In genomic region chr7:155702616-155703015, GRCh38 we compare ENCODE assay signal across 14 cellular contexts. TPM values are rescaled to one million over a fixed set of nuclear protein-coding genes. Genes with fewer than 3 reads are reported as not detected.
DNase-seq lines count a peak whose midpoint lies in the region; ATAC-seq, FAIRE-seq and TF ChIP-seq lines count a peak whose summit lies in the region.
"Had no signal": no experiment of that assay in that cellular context is flagged by ENCODE, and none has a peak within 500 bp of the region (broad histone marks: within the 10 kb centered on the region; RNA-seq: fewer than 3 reads in every experiment).

No MANE protein-coding gene starts in this region.

- peaks cover 26% of the 10 kb centered on the region for H3K36me3 ChIP-seq in IMR-90 (ENCODE audit: control insufficient read depth, insufficient read depth, low read length)
- peaks cover 2 to 19% of the 10 kb centered on the region in 2 experiments for H3K36me3 ChIP-seq in keratinocyte (ENCODE audit: control insufficient read depth in 2 of 2, extremely low read depth in 1 of 2, insufficient read depth in 2 of 2, low read length in 2 of 2)
- peaks cover 0 to 32% of the 10 kb centered on the region in 2 donors for H3K36me3 ChIP-seq in gastrocnemius medialis

- peak; percentile 90 for FAIRE-seq in keratinocyte (lab: Jason Lieb, UNC)
- FAIRE-seq: A549 had no signal

- H3K79me1 ChIP-seq in IMR-90 (ENCODE audit: low read depth in 1 of 2, low read length in 2 of 2), result peaks cover 32 to 45% of the 10 kb centered on the region in 2 experiments

- H3K27me3 Mint-ChIP-seq in activated CD4-positive, alpha-beta T cell treated with anti-CD3 and anti-CD28 coated beads for 36 hours, result no peaks in the 10 kb centered on the region
- no peaks in the 10 kb centered on the region for H3K27me3 Mint-ChIP-seq in activated naive CD8-positive, alpha-beta T cell treated with anti-CD3 and anti-CD28 coated beads, Interleukin-2, amount 50 U/mL, for 24 hours

- no peaks in the 10 kb centered on the region for H3K9me3 Mint-ChIP-seq in activated CD4-positive, alpha-beta T cell treated with anti-CD3 and anti-CD28 coated beads for 36 hours (ENCODE audit: low read depth)
- H3K9me3 Mint-ChIP-seq in activated naive CD8-positive, alpha-beta T cell treated with anti-CD3 and anti-CD28 coated beads, Interleukin-2, amount 50 U/mL, for 24 hours, result no peaks in the 10 kb centered on the region

- H4K20me1 ChIP-seq in IMR-90 (ENCODE audit: insufficient read depth, low read length) (peaks cover 10% of the 10 kb centered on the region), keratinocyte (ENCODE audit: control insufficient read depth, extremely low read depth, insufficient read depth, low read length) (peaks cover 9% of the 10 kb centered on the region)

- H3K27ac Mint-ChIP-seq in activated CD4-positive, alpha-beta T cell treated with anti-CD3 and anti-CD28 coated beads for 36 hours, result peak overlapping the region; percentile 45
- peak overlapping the region; percentile 64 for H3K27ac Mint-ChIP-seq in activated naive CD8-positive, alpha-beta T cell treated with anti-CD3 and anti-CD28 coated beads, Interleukin-2, amount 50 U/mL, for 24 hours

- no peak overlapping the region for H3K4ac ChIP-seq in IMR-90 (ENCODE audit: low read depth, low read length)

- H3K4me2 ChIP-seq in IMR-90 (ENCODE audit: low read depth, low read length) (no peak overlapping the region), keratinocyte (ENCODE audit: control insufficient read depth, extremely low read depth, insufficient read depth, low read depth, low read length) (peak overlapping the region; percentile 72)
- H3K4me2 ChIP-seq: A549 had no signal

- intact Hi-C loops in activated CD4-positive, alpha-beta T cell treated with anti-CD3 and anti-CD28 coated beads for 36 hours (cut with DNase I, micrococcal nuclease), result no loop called here
- intact Hi-C loops in IMR-90 (cut with micrococcal nuclease) (loop anchor here (1.0 kb wide), 1 partner anchor 104 kb away; no protein-coding TSS in a partner anchor), gastrocnemius medialis (cut with DNase I; ENCODE audit: low total_unique reads) (no loop called here)

- no TSS peak for BruUV-seq in IMR-90 (replicated peaks; lab: Mats Ljungman, UMichigan)

- H2BK20ac ChIP-seq in IMR-90 (ENCODE audit: low read depth, low read length), result no peak overlapping the region

- peaks cover 5% of the 10 kb centered on the region for H3K9me1 ChIP-seq in IMR-90 (ENCODE audit: insufficient read depth, low read length)
- H3K9me1 ChIP-seq in keratinocyte (ENCODE audit: control insufficient read depth, extremely low read depth, insufficient read depth, low read length), result no peaks in the 10 kb centered on the region

- POLR2A ChIA-PET in activated CD4-positive, alpha-beta T cell treated with anti-CD3 and anti-CD28 coated beads for 36 hours (lab: Charles Lee), result no interaction called here
- POLR2A ChIA-PET in IMR-90 (lab: Charles Lee; ENCODE audit: unreplicated experiment), result no interaction called here

- H4K5ac ChIP-seq in IMR-90 (ENCODE audit: low read depth, low read length), result no peak overlapping the region

- H2AK9ac ChIP-seq in IMR-90 (replicated peaks; ENCODE audit: low read depth, low read length, poor library complexity), result no peak overlapping the region

- H3K9ac ChIP-seq in IMR-90 (ENCODE audit: low read depth, low read length) (no peak overlapping the region), keratinocyte (ENCODE audit: control insufficient read depth, extremely low read depth, insufficient read depth, low read length) (no peak overlapping the region)

- TF ChIP-seq CTCF in IMR-90 (conservative IDR thresholded peaks at IDR 0.05; ENCODE audit: low read depth, low read length), result no peak
- no peak for TF ChIP-seq CTCF in keratinocyte (optimal IDR thresholded peaks at IDR 0.05 in 1 of 3, IDR thresholded peaks at IDR 0.05 in 1 of 3, conservative IDR thresholded peaks at IDR 0.05 in 1 of 3; ENCODE audit: extremely low read depth in 1 of 3, insufficient read depth in 2 of 3, low read length in 3 of 3)
- no peak for TF ChIP-seq CTCF in gastrocnemius medialis (IDR thresholded peaks at IDR 0.05 in 4 of 5, conservative IDR thresholded peaks at IDR 0.05 in 1 of 5)

- H4K8ac ChIP-seq in IMR-90 (ENCODE audit: low read depth in 2 of 2, low read length in 2 of 2), result no peak overlapping the region

- CTCF ChIA-PET in activated CD4-positive, alpha-beta T cell treated with anti-CD3 and anti-CD28 coated beads for 36 hours (lab: Charles Lee), result interaction anchor here (1.0 to 1.6 kb wide), 2 partner anchors 13 to 34 kb away, joined by 3 to 4 read pairs; no protein-coding TSS in a partner anchor
- CTCF ChIA-PET in IMR-90 (lab: Yijun Ruan, JAX), result interaction anchor here (0.7 to 1.6 kb wide), 2 partner anchors 10 to 103 kb away, joined by 4 to 8 read pairs; no protein-coding TSS in a partner anchor

- ATAC-seq in activated CD4-positive, alpha-beta T cell treated with anti-CD3 and anti-CD28 coated beads for 36 hours, result peak; percentile 19
- ATAC-seq in IMR-90 (ENCODE audit: low read depth) (peak; percentile 40), HG03159 (IDR thresholded peaks at IDR 0.05; ENCODE audit: unreplicated experiment) (no peak), gastrocnemius medialis (no peak)
- peak; percentile 84 for ATAC-seq in activated naive CD8-positive, alpha-beta T cell treated with anti-CD3 and anti-CD28 coated beads, Interleukin-2, amount 50 U/mL, for 24 hours
- ATAC-seq: A549 had no signal

- H2AFZ ChIP-seq in IMR-90 (replicated peaks; ENCODE audit: low read length, poor library complexity), result no peak overlapping the region
- H2AFZ ChIP-seq in keratinocyte (ENCODE audit: control insufficient read depth, low read length), result no peak overlapping the region

- dilution Hi-C loops in IMR-90 (cut with HindIII; ENCODE audit: low sequenced_read_pairs, unreplicated experiment) (no loop called here), keratinocyte (cut with MboI; ENCODE audit: extremely low pct_ligation_motif_present, low sequenced_read_pairs) (no loop called here)

- H2BK120ac ChIP-seq in IMR-90 (ENCODE audit: low read depth, low read length), result no peak overlapping the region

- TF ChIP-seq RAD21 in IMR-90 (IDR thresholded peaks at IDR 0.05; ENCODE audit: low read length), result no peak

- no peak overlapping the region for H3K56ac ChIP-seq in IMR-90 (ENCODE audit: extremely low read depth, insufficient read depth, low read length)

- peaks cover 41% of the 10 kb centered on the region for H3K36me3 Mint-ChIP-seq in activated CD4-positive, alpha-beta T cell treated with anti-CD3 and anti-CD28 coated beads for 36 hours (ENCODE audit: low read depth)
- peaks cover 45% of the 10 kb centered on the region for H3K36me3 Mint-ChIP-seq in activated naive CD8-positive, alpha-beta T cell treated with anti-CD3 and anti-CD28 coated beads, Interleukin-2, amount 50 U/mL, for 24 hours (ENCODE audit: low read depth)

- peaks cover 12% of the 10 kb centered on the region for H3K79me2 ChIP-seq in keratinocyte (ENCODE audit: control insufficient read depth, insufficient read depth, low read length)

- H3K4me3 Mint-ChIP-seq in activated CD4-positive, alpha-beta T cell treated with anti-CD3 and anti-CD28 coated beads for 36 hours, result no peak overlapping the region
- no peak overlapping the region for H3K4me3 Mint-ChIP-seq in activated naive CD8-positive, alpha-beta T cell treated with anti-CD3 and anti-CD28 coated beads, Interleukin-2, amount 50 U/mL, for 24 hours

- no peak overlapping the region for H3K14ac ChIP-seq in IMR-90 (replicated peaks; ENCODE audit: low read depth, low read length)

- no peak overlapping the region for H3K4me3 ChIP-seq in IMR-90 (ENCODE audit: insufficient read depth, low read depth, low read length)
- H3K4me3 ChIP-seq in keratinocyte (ENCODE audit: control insufficient read depth in 2 of 3, extremely low read depth in 1 of 3, insufficient read depth in 2 of 3, low read depth in 1 of 3, low read length in 3 of 3), result no peak overlapping the region
- no peak overlapping the region for H3K4me3 ChIP-seq in gastrocnemius medialis
- H3K4me3 ChIP-seq: A549, spleen had no signal

- DNase-seq in activated CD4-positive, alpha-beta T cell treated with anti-CD3 and anti-CD28 coated beads for 36 hours, result no peak
- no peak for DNase-seq in activated CD4-positive, alpha-beta T cell treated with anti-CD3 and anti-CD28 coated beads, Interleukin-2, amount 50 U/mL, for 1 hour
- DNase-seq in IMR-90 (peak; percentile 39), keratinocyte (ENCODE audit: low read depth, low spot score) (peak; percentile 58), amygdala (lab: John Stamatoyannopoulos, UW) (no peak), gastrocnemius medialis (no peak)
- DNase-seq in activated naive CD8-positive, alpha-beta T cell treated with anti-CD3 and anti-CD28 coated beads, Interleukin-2, amount 50 U/mL, for 24 hours, result no peak
- DNase-seq: cerebellar nuclear complex, mesendoderm, NCI-H2081 treated with DMSO at 0.1 percent for 48 hours, NCI-H774, spleen had no signal

- H3K23ac ChIP-seq in IMR-90 (ENCODE audit: low read depth, low read length), result no peak overlapping the region

- no peak overlapping the region for H2AK5ac ChIP-seq in IMR-90 (ENCODE audit: low read depth, low read length)

- no peak overlapping the region for H3K27ac ChIP-seq in IMR-90 (ENCODE audit: insufficient read depth, low read length)
- H3K27ac ChIP-seq in keratinocyte (ENCODE audit: control insufficient read depth, insufficient read depth, low read length), result peak overlapping the region; percentile 61
- H3K27ac ChIP-seq in gastrocnemius medialis, result no peak overlapping the region
- H3K27ac ChIP-seq: A549, spleen had no signal

- in situ Hi-C loops in IMR-90 (cut with MboI; ENCODE audit: low sequenced_read_pairs) (no loop called here), gastrocnemius medialis (cut with MboI; ENCODE audit: low sequenced_read_pairs in 4 of 4) (no loop called here)

- H3K18ac ChIP-seq in IMR-90 (ENCODE audit: low read depth, low read length), result no peak overlapping the region

- no peaks in the 10 kb centered on the region for H3K27me3 ChIP-seq in IMR-90 (ENCODE audit: control insufficient read depth, insufficient read depth, low read length)
- H3K27me3 ChIP-seq in keratinocyte (ENCODE audit: control insufficient read depth, extremely low read depth, insufficient read depth, low read length), result no peaks in the 10 kb centered on the region
- no peaks in the 10 kb centered on the region for H3K27me3 ChIP-seq in gastrocnemius medialis
- H3K27me3 ChIP-seq: spleen had no signal

- no peak overlapping the region for H2BK5ac ChIP-seq in IMR-90 (ENCODE audit: low read depth, low read length, poor library complexity, severe bottlenecking)

- peaks cover 25% of the 10 kb centered on the region for H3K4me1 Mint-ChIP-seq in activated CD4-positive, alpha-beta T cell treated with anti-CD3 and anti-CD28 coated beads for 36 hours
- H3K4me1 Mint-ChIP-seq in activated naive CD8-positive, alpha-beta T cell treated with anti-CD3 and anti-CD28 coated beads, Interleukin-2, amount 50 U/mL, for 24 hours, result peaks cover 18% of the 10 kb centered on the region

- TF ChIP-seq POLR2A in IMR-90 (IDR thresholded peaks at IDR 0.05; ENCODE audit: low read depth, low read length) (no peak), gastrocnemius medialis (IDR thresholded peaks at IDR 0.05) (no peak)

- H3K4me1 ChIP-seq in IMR-90 (ENCODE audit: control insufficient read depth, insufficient read depth, low read length) (peaks cover 4% of the 10 kb centered on the region), keratinocyte (ENCODE audit: control insufficient read depth, extremely low read depth, insufficient read depth, low read length) (peaks cover 18% of the 10 kb centered on the region), gastrocnemius medialis (peaks cover 11% of the 10 kb centered on the region in 2 donors)

- no CpG with 5 or more reads among the region's 1 CpG for WGBS in IMR-90 (ENCODE audit: extremely low coverage in 2 of 2, insufficient read length in 1 of 2), 2 experiments

- H4K91ac ChIP-seq in IMR-90 (ENCODE audit: insufficient read depth, low read depth, low read length), result no peak overlapping the region

- H3K9me3 ChIP-seq in IMR-90 (ENCODE audit: control insufficient read depth, insufficient read depth, low read length), result no peaks in the 10 kb centered on the region
- no peaks in the 10 kb centered on the region for H3K9me3 ChIP-seq in keratinocyte (ENCODE audit: control insufficient read depth, low read depth, low read length)
- H3K9me3 ChIP-seq in gastrocnemius medialis, result no peaks in the 10 kb centered on the region
- H3K9me3 ChIP-seq: A549, spleen had no signal

- no peak overlapping the region for H2BK15ac ChIP-seq in IMR-90 (ENCODE audit: low read depth, low read length)

RNA-seq across cellular contexts. Expression of gene RBM33, which starts 58.2 kb away (rescaled TPM):
- 10 to 100 TPM; 67.6 to 81.1 TPM for total RNA-seq in activated CD4-positive, alpha-beta T cell treated with anti-CD3 and anti-CD28 coated beads for 36 hours
- 7.3 and 10.6 TPM in 2 replicates for total RNA-seq in IMR-90 (2012; rRNA removed)
- 10.5 and 10.8 TPM in 2 replicates for polyA plus RNA-seq in IMR-90 (2012; rRNA removed)
- polyA plus RNA-seq in IMR-90 (2012; cell fraction: cytosol; rRNA removed), result 5.8 and 14.5 TPM in 2 replicates
- 43.6 and 56.2 TPM in 2 replicates for polyA plus RNA-seq in IMR-90 (2012; cell fraction: nucleus; rRNA removed; ENCODE audit: low replicate concordance)
- polyA plus RNA-seq in keratinocyte, result 6.1 to 8.9 TPM (median 6.8 TPM) in 3 replicates
- polyA plus RNA-seq in keratinocyte (2011; ENCODE audit: low read depth), result 76.2 TPM
- 4.9 and 5.5 TPM in 2 replicates for polyA plus RNA-seq in keratinocyte (2011; cell fraction: cytosol; rRNA removed)
- polyA plus RNA-seq in keratinocyte (2011; cell fraction: nucleus; rRNA removed), result 36.1 and 36.2 TPM in 2 replicates
- polyA plus RNA-seq in keratinocyte (2012; ENCODE audit: low replicate concordance), result 12.6 and 13.8 TPM in 2 replicates
- 8.1 to 21.3 TPM (median 13.2 TPM) in 3 replicates for polyA minus RNA-seq in keratinocyte
- 9.6 TPM for polyA minus RNA-seq in keratinocyte (2011; cell fraction: cytosol; rRNA and poly(A)+ RNA removed)
- 30.2 and 39.2 TPM in 2 replicates for polyA minus RNA-seq in keratinocyte (2011; cell fraction: nucleus; rRNA and poly(A)+ RNA removed)
- total RNA-seq in gastrocnemius medialis, result 10 to 100 TPM; 16.6 to 30.0 (median 28.1) TPM

Comparison
In these comparisons a context has a peak if more than half of its experiments do, and no peak if none do; other contexts are left out.
1. ATAC-seq: peak in activated CD4-positive, alpha-beta T cell treated with anti-CD3 and anti-CD28 coated beads for 36 hours (single experiment), IMR-90 (single experiment) and activated naive CD8-positive, alpha-beta T cell treated with anti-CD3 and anti-CD28 coated beads, Interleukin-2, amount 50 U/mL, for 24 hours (single experiment); none in HG03159 (single experiment) and gastrocnemius medialis (0 of 2).
2. DNase-seq: peak in IMR-90 (single experiment) and keratinocyte (single experiment); none in activated CD4-positive, alpha-beta T cell treated with anti-CD3 and anti-CD28 coated beads for 36 hours (single experiment), activated CD4-positive, alpha-beta T cell treated with anti-CD3 and anti-CD28 coated beads, Interleukin-2, amount 50 U/mL, for 1 hour (single experiment), activated naive CD8-positive, alpha-beta T cell treated with anti-CD3 and anti-CD28 coated beads, Interleukin-2, amount 50 U/mL, for 24 hours (single experiment), amygdala (0 of 56) and gastrocnemius medialis (0 of 2).